22 cellular contexts compared by ENCODE assay signal in the genomic region with DNA sequence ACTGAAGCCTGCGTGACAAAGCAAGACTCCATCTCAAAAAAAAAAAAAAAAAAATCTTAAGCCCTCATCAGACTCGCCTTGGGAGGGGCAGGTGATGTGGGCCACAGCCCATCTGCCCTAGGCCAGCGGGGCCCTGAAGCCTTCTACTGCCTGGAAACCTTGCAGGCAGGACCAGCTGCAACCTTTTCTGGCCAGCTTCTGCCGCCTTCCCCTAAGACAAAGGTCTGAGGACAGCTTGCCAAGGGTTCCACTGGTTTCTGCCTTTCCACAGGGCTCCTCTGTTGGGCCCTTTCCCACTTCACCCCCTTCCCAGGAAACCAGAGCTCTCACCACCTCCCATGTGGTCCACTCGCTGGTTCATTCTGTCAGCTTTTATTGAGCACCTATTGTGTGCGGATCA. TPM values are rescaled to one million over a fixed set of nuclear protein-coding genes. Genes with fewer than 3 reads are reported as not detected.
DNase-seq lines count a peak whose midpoint lies in the region; ATAC-seq and TF ChIP-seq lines count a peak whose summit lies in the region.
"Had no signal": no experiment of that assay in that cellular context is flagged by ENCODE, and none has a peak within 500 bp of the region (broad histone marks: within the 10 kb centered on the region; RNA-seq: fewer than 3 reads in every experiment).

No MANE protein-coding gene starts in this region.

- H3K27ac Mint-ChIP-seq in brain (peak overlapping the region in 3 of 5 experiments; percentile 49 to 89 (median 72)), osteocyte (ENCODE audit: unreplicated experiment) (peak overlapping the region; percentile 95), T-helper 17 cell (no peak overlapping the region)
- no peak overlapping the region for H3K27ac Mint-ChIP-seq in activated CD4-positive, alpha-beta T cell treated with anti-CD3 and anti-CD28 coated beads for 36 hours
- H3K27ac Mint-ChIP-seq: CD4-positive, CD25-positive, alpha-beta regulatory T cell; IgD-negative memory B cell had no signal

- H3K36me3 Mint-ChIP-seq in brain (peaks cover 5% of the 10 kb centered on the region), osteocyte (ENCODE audit: unreplicated experiment) (no peaks in the 10 kb centered on the region), T-helper 17 cell (ENCODE audit: low read depth) (peaks cover 4% of the 10 kb centered on the region)
- H3K36me3 Mint-ChIP-seq in activated CD4-positive, alpha-beta T cell treated with anti-CD3 and anti-CD28 coated beads for 36 hours (ENCODE audit: low read depth) = no peaks in the 10 kb centered on the region
- H3K36me3 Mint-ChIP-seq: CD4-positive, CD25-positive, alpha-beta regulatory T cell had no signal

- no peaks in the 10 kb centered on the region for H3K36me3 ChIP-seq in Panc1 (ENCODE audit: control insufficient read depth, insufficient read depth, low read length)
- H3K36me3 ChIP-seq: BLaER1 had no signal

- H3K4me3 ChIP-seq in Panc1 (ENCODE audit: low read depth in 2 of 2, low read length in 2 of 2) = no peak overlapping the region
- H3K4me3 ChIP-seq: BLaER1, SK-N-MC had no signal

- peak overlapping the region; percentile 48; the same call in 1 of the 2 replicates for H3K27ac ChIP-seq in Panc1 (ENCODE audit: low read length)
- H3K27ac ChIP-seq: BLaER1, KMS-11, SK-N-MC had no signal

- DNase-seq in Panc1 (ENCODE audit: low read depth, low spot score) (no peak), osteocyte (ENCODE audit: extremely low spot score, unreplicated experiment) (no peak), NCI-H1436 (lab: John Stamatoyannopoulos, UW) (no peak), T-helper 17 cell (no peak)
- no peak for DNase-seq in activated CD4-positive, alpha-beta T cell treated with anti-CD3 and anti-CD28 coated beads, Interleukin-2, amount 50 U/mL, for 4 hours
- DNase-seq in activated CD4-positive, alpha-beta T cell treated with anti-CD3 and anti-CD28 coated beads for 36 hours = no peak
- DNase-seq: CD4-positive, CD25-positive, alpha-beta regulatory T cell; DMS153; DND-41; MM.1S; NCI-H1417; NCI-H1694 treated with DMSO at 0.1 percent for 48 hours; NCI-H2081 treated with DMSO at 0.1 percent for 48 hours; NCI-H2171; NCI-H510A; NCI-H69; SHP77 treated with DMSO at 0.1 percent for 48 hours had no signal

- H3K9me3 ChIP-seq in Panc1 (ENCODE audit: control insufficient read depth, insufficient read depth, low read depth, low read length) (no peaks in the 10 kb centered on the region), T-helper 17 cell (ENCODE audit: control insufficient read depth, low read length, poor library complexity, severe bottlenecking) (no peaks in the 10 kb centered on the region)

- POLR2A ChIA-PET in Panc1 (lab: Charles Lee) = interaction anchor here (0.6 kb wide), 1 partner anchor 1355 kb away, joined by 4 read pairs; no protein-coding TSS in a partner anchor
- POLR2A ChIA-PET in activated CD4-positive, alpha-beta T cell treated with anti-CD3 and anti-CD28 coated beads for 36 hours (lab: Charles Lee) = no interaction called here

- intact Hi-C loops in Panc1 (cut with micrococcal nuclease; ENCODE audit: unreplicated experiment) = no loop called here
- intact Hi-C loops in activated CD4-positive, alpha-beta T cell treated with anti-CD3 and anti-CD28 coated beads for 36 hours (cut with DNase I, micrococcal nuclease) = loop anchor here (1.0 kb wide), 1 partner anchor 19 kb away; no protein-coding TSS in a partner anchor

- CTCF ChIA-PET in Panc1 (lab: Charles Lee) = interaction anchor here (0.6 to 2.5 kb wide), 4 partner anchors 19 to 50 kb away, joined by 3 to 13 read pairs (median 4); no protein-coding TSS in a partner anchor
- CTCF ChIA-PET in activated CD4-positive, alpha-beta T cell treated with anti-CD3 and anti-CD28 coated beads for 36 hours (lab: Charles Lee) = interaction anchor here (0.6 to 11.2 kb wide), 15 partner anchors 12 to 133 kb away, joined by 3 to 87 read pairs (median 4); a partner anchor contains a TSS

- H3K9me3 Mint-ChIP-seq in brain (peaks cover 4 to 8% (median 5%) of the 10 kb centered on the region in 5 experiments), osteocyte (ENCODE audit: unreplicated experiment) (no peaks in the 10 kb centered on the region)
- no peaks in the 10 kb centered on the region for H3K9me3 Mint-ChIP-seq in activated CD4-positive, alpha-beta T cell treated with anti-CD3 and anti-CD28 coated beads for 36 hours (ENCODE audit: low read depth)
- H3K9me3 Mint-ChIP-seq: CD4-positive, CD25-positive, alpha-beta regulatory T cell; IgD-negative memory B cell had no signal

- no TSS peak for BruUV-seq in Panc1 (replicated peaks; lab: Mats Ljungman, UMichigan)

- H3K4me1 Mint-ChIP-seq in brain (peaks cover 27% of the 10 kb centered on the region), osteocyte (ENCODE audit: unreplicated experiment) (peaks cover 39% of the 10 kb centered on the region), T-helper 17 cell (peaks cover 2% of the 10 kb centered on the region)
- H3K4me1 Mint-ChIP-seq in activated CD4-positive, alpha-beta T cell treated with anti-CD3 and anti-CD28 coated beads for 36 hours = no peaks in the 10 kb centered on the region
- H3K4me1 Mint-ChIP-seq: CD4-positive, CD25-positive, alpha-beta regulatory T cell had no signal

- H3K27me3 Mint-ChIP-seq in brain (peaks cover 6% of the 10 kb centered on the region), osteocyte (ENCODE audit: unreplicated experiment) (no peaks in the 10 kb centered on the region), T-helper 17 cell (no peaks in the 10 kb centered on the region)
- H3K27me3 Mint-ChIP-seq in activated CD4-positive, alpha-beta T cell treated with anti-CD3 and anti-CD28 coated beads for 36 hours = no peaks in the 10 kb centered on the region
- H3K27me3 Mint-ChIP-seq: IgD-negative memory B cell had no signal

- in situ Hi-C loops in Panc1 (cut with HindIII; ENCODE audit: low pct_unique_long_range_greater_than_20kb, low sequenced_read_pairs) = no loop called here

- ATAC-seq in Panc1 = no peak
- ATAC-seq in T-helper 17 cell = no peak
- no peak for ATAC-seq in activated CD4-positive, alpha-beta T cell treated with anti-CD3 and anti-CD28 coated beads for 36 hours

- peaks cover 32% of the 10 kb centered on the region for H3K4me1 ChIP-seq in Panc1 (ENCODE audit: control insufficient read depth, insufficient read depth, low read length)
- H3K4me1 ChIP-seq: BLaER1 had no signal

- no peaks in the 10 kb centered on the region for H3K27me3 ChIP-seq in Panc1 (ENCODE audit: control insufficient read depth, insufficient read depth, low read length)
- H3K27me3 ChIP-seq: BLaER1 had no signal

- H3K4me3 Mint-ChIP-seq in brain (no peak overlapping the region), osteocyte (ENCODE audit: unreplicated experiment) (no peak overlapping the region), T-helper 17 cell (no peak overlapping the region)
- H3K4me3 Mint-ChIP-seq in activated CD4-positive, alpha-beta T cell treated with anti-CD3 and anti-CD28 coated beads for 36 hours = no peak overlapping the region
- H3K4me3 Mint-ChIP-seq: CD4-positive, CD25-positive, alpha-beta regulatory T cell; IgD-negative memory B cell had no signal

- TF ChIP-seq CTCF in Panc1 (IDR thresholded peaks at IDR 0.05) (no peak), brain (conservative IDR thresholded peaks at IDR 0.05) (no peak), osteocyte (IDR thresholded peaks at IDR 0.05) (no peak)

RNA-seq across cellular contexts. Expression of a gene that starts 35.2 kb away (rescaled TPM):
- total RNA-seq in Panc1 (2021; ENCODE audit: unreplicated experiment) = 55.6 TPM
- 63.0 TPM for polyA plus RNA-seq in Panc1 (2012; ENCODE audit: insufficient read length)
- 9.8 TPM for polyA plus RNA-seq in brain (ENCODE audit: insufficient read depth, low read depth, low replicate concordance)
- 25.6 and 27.7 TPM in 2 replicates for total RNA-seq in osteocyte
- total RNA-seq in T-helper 17 cell = 1 to 10 TPM; 1.1 to 1.4 TPM
- 1 to 10 TPM; 1.4 to 1.5 TPM for total RNA-seq in activated CD4-positive, alpha-beta T cell treated with anti-CD3 and anti-CD28 coated beads for 36 hours

RNA-seq across cellular contexts. Expression of a gene that starts 35.7 kb away (rescaled TPM):
- total RNA-seq in Panc1 (2021; ENCODE audit: unreplicated experiment) = 83.3 TPM
- 81.5 TPM for polyA plus RNA-seq in Panc1 (2012; ENCODE audit: insufficient read length)
- polyA plus RNA-seq in brain (ENCODE audit: insufficient read depth, low read depth, low replicate concordance) = 43.3 TPM
- 70.1 and 71.1 TPM in 2 replicates for total RNA-seq in osteocyte
- 10 to 100 TPM; 60.1 to 71.2 TPM for total RNA-seq in T-helper 17 cell
- 100 to 1,000 TPM in 1 of 2 experiments, 10 to 100 TPM in 1; 91.3 to 107 TPM for total RNA-seq in activated CD4-positive, alpha-beta T cell treated with anti-CD3 and anti-CD28 coated beads for 36 hours

RNA-seq across cellular contexts. Expression of a gene that starts 38.7 kb away (rescaled TPM):
- total RNA-seq in Panc1 (2021; ENCODE audit: unreplicated experiment) (0.98 TPM), osteocyte (not detected in 2 replicates), T-helper 17 cell (not detected)
- 0.56 TPM for polyA plus RNA-seq in Panc1 (2012; ENCODE audit: insufficient read length)
- 1.6 TPM for polyA plus RNA-seq in brain (ENCODE audit: insufficient read depth, low read depth, low replicate concordance)
- total RNA-seq in activated CD4-positive, alpha-beta T cell treated with anti-CD3 and anti-CD28 coated beads for 36 hours = not detected
- total RNA-seq: CD4-positive, CD25-positive, alpha-beta regulatory T cell had no signal
- polyA plus RNA-seq: CD4-positive, CD25-positive, alpha-beta regulatory T cell; IgD-negative memory B cell had no signal

RNA-seq across cellular contexts. Expression of a gene that starts 50.3 kb away (rescaled TPM):
- 0.08 TPM for total RNA-seq in Panc1 (2021; ENCODE audit: unreplicated experiment)
- 0.16 TPM for polyA plus RNA-seq in Panc1 (2012; ENCODE audit: insufficient read length)
- 1.4 TPM for polyA plus RNA-seq in brain (ENCODE audit: insufficient read depth, low read depth, low replicate concordance)
- total RNA-seq in osteocyte = not detected in 2 replicates
- total RNA-seq in T-helper 17 cell = not detected
- total RNA-seq in activated CD4-positive, alpha-beta T cell treated with anti-CD3 and anti-CD28 coated beads for 36 hours = not detected
- total RNA-seq: CD4-positive, CD25-positive, alpha-beta regulatory T cell had no signal
- polyA plus RNA-seq: CD4-positive, CD25-positive, alpha-beta regulatory T cell; IgD-negative memory B cell had no signal

RNA-seq across cellular contexts. Expression of a gene that starts 55.6 kb away (rescaled TPM):
- total RNA-seq in Panc1 (2021; ENCODE audit: unreplicated experiment) (not detected), osteocyte (not detected in 2 replicates), T-helper 17 cell (not detected)
- polyA plus RNA-seq in Panc1 (2012; ENCODE audit: insufficient read length) = not detected
- polyA plus RNA-seq in brain (ENCODE audit: insufficient read depth, low read depth, low replicate concordance) = not detected
- not detected for total RNA-seq in activated CD4-positive, alpha-beta T cell treated with anti-CD3 and anti-CD28 coated beads for 36 hours
- total RNA-seq: CD4-positive, CD25-positive, alpha-beta regulatory T cell had no signal
- polyA plus RNA-seq: CD4-positive, CD25-positive, alpha-beta regulatory T cell; IgD-negative memory B cell had no signal

Comparison
In these comparisons a context has a peak if more than half of its experiments do, and no peak if none do; other contexts are left out.
1. H3K27ac Mint-ChIP-seq: peak in brain (3 of 5) and osteocyte (single experiment); none in T-helper 17 cell (single experiment) and activated CD4-positive, alpha-beta T cell treated with anti-CD3 and anti-CD28 coated beads for 36 hours (single experiment).
2. RNA of a gene that starts 35.2 kb away (total RNA-seq): 55.6 TPM in Panc1 (single experiment) and 25.6 to 27.7 TPM in osteocyte; 1.4 to 1.5 TPM in activated CD4-positive, alpha-beta T cell treated with anti-CD3 and anti-CD28 coated beads for 36 hours and 1.1 to 1.4 TPM in T-helper 17 cell; every median in the first group is over 10 times any median in the second.